8 cellular contexts compared by ENCODE assay signal in genomic region chr20:53582574-53583351, GRCh38.
DNase-seq lines count a peak whose midpoint lies in the region; ATAC-seq lines count a peak whose summit lies in the region.

No MANE protein-coding gene starts in this region.

- peak overlapping the region; percentile 90 for H3K4me3 Mint-ChIP-seq in activated naive CD8-positive, alpha-beta T cell

- H3K9me3 Mint-ChIP-seq in activated naive CD8-positive, alpha-beta T cell (ENCODE audit: low read depth) = no peaks in the 10 kb centered on the region

- DNase-seq in ELR (ENCODE audit: low read depth) (peak; percentile 98), NCI-H226 (peak; percentile 92), hepatic stellate cell (ENCODE audit: low spot score) (peak; percentile 66), iPS-NIHi7 (ENCODE audit: extremely low spot score) (no peak), NCI-H1105 treated with DMSO at 0.1 percent for 48 hours (lab: John Stamatoyannopoulos, UW) (no peak)
- DNase-seq in stimulated activated CD4-positive, alpha-beta T cell treated with anti-CD3 and anti-CD28 coated beads, Interleukin-4, amount 100 ng/mL, for 24 hours = peak; percentile 62

- no peaks in the 10 kb centered on the region for H3K27me3 Mint-ChIP-seq in activated naive CD8-positive, alpha-beta T cell

- peaks cover 17% of the 10 kb centered on the region for H3K36me3 Mint-ChIP-seq in activated naive CD8-positive, alpha-beta T cell

- peaks cover 89% of the 10 kb centered on the region for H3K4me1 Mint-ChIP-seq in activated naive CD8-positive, alpha-beta T cell (ENCODE audit: low read depth)

- H3K27ac Mint-ChIP-seq in activated naive CD8-positive, alpha-beta T cell = peak overlapping the region; percentile 94

- ATAC-seq in HG03280 (IDR thresholded peaks at IDR 0.05; ENCODE audit: unreplicated experiment) = no peak

Comparison
In these comparisons a context has a peak if more than half of its experiments do, and no peak if none do; other contexts are left out.
1. DNase-seq: peak in ELR (single experiment), NCI-H226 (single experiment), hepatic stellate cell (single experiment) and stimulated activated CD4-positive, alpha-beta T cell treated with anti-CD3 and anti-CD28 coated beads, Interleukin-4, amount 100 ng/mL, for 24 hours (single experiment); none in iPS-NIHi7 (single experiment) and NCI-H1105 treated with DMSO at 0.1 percent for 48 hours (single experiment).